21 cellular contexts compared by ENCODE assay signal in the genomic region with DNA sequence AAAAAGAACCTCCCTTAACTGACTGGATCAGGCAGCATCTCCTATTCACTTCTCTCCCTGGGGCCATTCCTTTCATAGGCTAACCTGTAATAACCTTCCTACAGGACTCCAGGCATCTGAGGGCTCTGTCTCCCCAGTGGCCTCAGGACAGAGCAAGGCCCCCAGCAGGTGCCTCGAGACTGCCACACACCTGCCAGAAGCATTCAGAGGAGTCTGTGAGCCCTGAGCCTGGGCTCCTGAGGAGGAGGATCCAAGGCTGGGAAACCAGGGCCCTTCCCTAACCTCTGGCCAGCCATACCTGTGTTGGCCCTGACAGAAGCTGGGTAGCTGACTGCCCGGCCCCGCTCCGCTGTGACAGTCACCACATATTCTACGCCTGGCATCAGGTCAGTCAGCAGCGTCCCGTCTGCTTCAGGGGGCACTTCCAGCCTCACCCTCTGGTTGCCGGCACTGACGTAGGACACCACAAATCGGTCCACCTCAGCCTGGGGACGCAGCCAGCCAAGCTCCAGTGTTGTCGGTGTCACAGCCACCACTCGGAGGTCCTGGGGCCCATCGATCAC. TPM values are rescaled to one million over a fixed set of nuclear protein-coding genes. Genes with fewer than 3 reads are reported as not detected.
A peak's percentile ranks its signal among the peaks of the same experiment; 100 is the strongest.
DNase-seq lines count a peak whose midpoint lies in the region; ATAC-seq and TF ChIP-seq lines count a peak whose summit lies in the region.
"Had no signal": no experiment of that assay in that cellular context is flagged by ENCODE, and none has a peak within 500 bp of the region (broad histone marks: within the 10 kb centered on the region; RNA-seq: fewer than 3 reads in every experiment).

No MANE protein-coding gene starts in this region.

- TF ChIP-seq POLR2A in ovary (IDR thresholded peaks at IDR 0.05): no peak

- ATAC-seq in Right ventricle myocardium superior (ENCODE audit: poor library complexity): no peak
- no peak for ATAC-seq in upper lobe of right lung
- ATAC-seq: stimulated activated naive CD8-positive, alpha-beta T cell treated with anti-CD3 and anti-CD28 coated beads, Interleukin-15, Interleukin-2, amounts not matched to agents 100 U/mL and 50 U/mL, for 24 hours had no signal

- peaks cover 47% of the 10 kb centered on the region for H3K4me1 ChIP-seq in left ventricle myocardium inferior
- H3K4me1 ChIP-seq in iPS-20b (ENCODE audit: insufficient read depth, low read length): peaks cover 4% of the 10 kb centered on the region; the same call in 1 of the 2 replicates
- peaks cover 28% of the 10 kb centered on the region for H3K4me1 ChIP-seq in ovary (ENCODE audit: insufficient read depth)
- H3K4me1 ChIP-seq in upper lobe of right lung: peaks cover 35% of the 10 kb centered on the region

- H3K36me3 ChIP-seq in left ventricle myocardium inferior (peaks cover 30% of the 10 kb centered on the region), iPS-20b (ENCODE audit: insufficient read depth, low read depth, low read length) (no peaks in the 10 kb centered on the region), ovary (no peaks in the 10 kb centered on the region), upper lobe of right lung (peaks cover 26% of the 10 kb centered on the region)
- H3K36me3 ChIP-seq: BLaER1 treated with 17β-estradiol and CSF1 and Interleukin-3, amounts not matched to agents 10 nM and 100 nM; right lobe of liver had no signal

- H3K27ac ChIP-seq in left ventricle myocardium inferior (replicated peaks) (peak overlapping the region; percentile 80), iPS-20b (ENCODE audit: low read length) (no peak overlapping the region), ovary (peak overlapping the region; percentile 35 to 87), upper lobe of right lung (peak overlapping the region; percentile 55)
- H3K27ac ChIP-seq: BLaER1 treated with 17β-estradiol and CSF1 and Interleukin-3, amounts not matched to agents 10 nM and 100 nM; right lobe of liver had no signal

- TF ChIP-seq EP300 in ovary (IDR thresholded peaks at IDR 0.05): no peak

- H3K4me3 ChIP-seq in left ventricle myocardium inferior: no peak overlapping the region
- H3K4me3 ChIP-seq in iPS-20b (ENCODE audit: low read length): peak overlapping the region; percentile 49; the same call in 1 of the 2 replicates
- no peak overlapping the region for H3K4me3 ChIP-seq in ovary
- no peak overlapping the region for H3K4me3 ChIP-seq in upper lobe of right lung
- H3K4me3 ChIP-seq: BLaER1 treated with 17β-estradiol and CSF1 and Interleukin-3, amounts not matched to agents 10 nM and 100 nM; right lobe of liver had no signal

- H3K9me3 ChIP-seq in left ventricle myocardium inferior (replicated peaks) (no peaks in the 10 kb centered on the region), iPS-20b (ENCODE audit: insufficient read depth, low read depth, low read length) (no peaks in the 10 kb centered on the region), ovary (no peaks in the 10 kb centered on the region), upper lobe of right lung (no peaks in the 10 kb centered on the region)
- H3K9me3 ChIP-seq: BLaER1 treated with 17β-estradiol and CSF1 and Interleukin-3, amounts not matched to agents 10 nM and 100 nM; right lobe of liver had no signal

- TF ChIP-seq CTCF in left ventricle myocardium inferior (IDR thresholded peaks at IDR 0.05; ENCODE audit: borderline replicate concordance): no peak
- TF ChIP-seq CTCF in ovary (IDR thresholded peaks at IDR 0.05): no peak
- TF ChIP-seq CTCF in upper lobe of right lung (IDR thresholded peaks at IDR 0.05): no peak

- intact Hi-C loops in left ventricle myocardium inferior (cut with micrococcal nuclease): no loop called here
- intact Hi-C loops in Right ventricle myocardium superior (cut with DNase I): no loop called here
- intact Hi-C loops in ovary (cut with DNase I): loop anchor here in 1 of 4 donors (10.0 kb wide), 1 partner anchor 66 kb away; the partner anchor contains the start of genes PPT2 and PRRT1
- intact Hi-C loops in upper lobe of right lung (cut with DNase I): no loop called here

- peaks cover 21% of the 10 kb centered on the region for H3K27me3 ChIP-seq in left ventricle myocardium inferior (ENCODE audit: low read depth)
- peaks cover 17% of the 10 kb centered on the region for H3K27me3 ChIP-seq in iPS-20b (ENCODE audit: insufficient read depth, low read length)
- H3K27me3 ChIP-seq in ovary: no peaks in the 10 kb centered on the region
- no peaks in the 10 kb centered on the region for H3K27me3 ChIP-seq in upper lobe of right lung
- H3K27me3 ChIP-seq: right lobe of liver had no signal

- WGBS in ovary, 3 donors: 91 to 94% (median 94%) methylated on average over 14 of the region's 14 CpGs

- no peak overlapping the region for H3K9ac ChIP-seq in iPS-20b (ENCODE audit: low read depth, low read length)
- H3K9ac ChIP-seq: BLaER1 treated with 17β-estradiol and CSF1 and Interleukin-3, amounts not matched to agents 10 nM and 100 nM had no signal

- DNase-seq in left ventricle myocardium inferior (no peak), Right ventricle myocardium superior (no peak), ovary (peak in 1 of 5 donors; percentile 45), upper lobe of right lung (no peak), OCI-M1 (lab: John Stamatoyannopoulos, UW) (no peak), NOMO-1 treated with dmso at 0.1 percent for 144 hours (lab: John Stamatoyannopoulos, UW; ENCODE audit: unreplicated experiment) (no peak)
- DNase-seq in activated CD8-positive, alpha-beta memory T cell treated with anti-CD3 and anti-CD28 coated beads for 24 hours: no peak
- DNase-seq: activated CD4-positive, alpha-beta memory T cell treated with anti-CD3 and anti-CD28 coated beads, Interleukin-2, amount 10 ng/mL, durations not matched to agents 7 days and 5 days; activated CD4-positive, CD25-positive, alpha-beta regulatory T cell; activated naive CD4-positive, alpha-beta T cell treated with anti-CD3 and anti-CD28 coated beads, Interleukin-2, amount 10 ng/mL, durations not matched to agents 7 days and 5 days; activated T-cell treated with anti-CD3 and anti-CD28 coated beads, Interleukin-2, amount 50 U/mL, for 4 hours; kidney; midbrain; NCI-H1694; NCI-H82; nucleus accumbens; stimulated activated naive CD8-positive, alpha-beta T cell treated with anti-CD3 and anti-CD28 coated beads, Interleukin-15, Interleukin-2, amounts not matched to agents 100 U/mL and 50 U/mL, for 24 hours had no signal

RNA-seq across cellular contexts. Expression of gene TNXB, which starts 20.6 kb away (rescaled TPM):
- total RNA-seq in left ventricle myocardium inferior (73.0 TPM), Right ventricle myocardium superior (65.8 TPM), ovary (100 to 1,000 TPM in 6 of 7 donors, 10 to 100 TPM in 1; 58.5 to 334 (median 205) TPM), upper lobe of right lung (162 TPM)
- polyA plus RNA-seq in ovary: 100 to 1,000 TPM in 1 of 2 donors, 10 to 100 TPM in 1; 13.3 to 114 TPM

RNA-seq across cellular contexts. Expression of gene ATF6B, which starts 39.5 kb away (rescaled TPM):
- 29.1 TPM for total RNA-seq in left ventricle myocardium inferior
- total RNA-seq in Right ventricle myocardium superior: 21.5 TPM
- total RNA-seq in ovary: 100 to 1,000 TPM in 1 of 7 donors, 10 to 100 TPM in 6; 27.8 to 100 (median 84.5) TPM
- polyA plus RNA-seq in ovary: 10 to 100 TPM; 37.9 to 70.3 TPM
- total RNA-seq in upper lobe of right lung: 78.1 TPM

RNA-seq across cellular contexts. Expression of gene FKBPL, which starts 41.5 kb away (rescaled TPM):
- total RNA-seq in left ventricle myocardium inferior: 2.7 TPM
- total RNA-seq in Right ventricle myocardium superior: 2.5 TPM
- total RNA-seq in ovary: 1 to 10 TPM; 1.7 to 4.6 (median 4.1) TPM
- 1 to 10 TPM; 4.2 to 5.5 TPM for polyA plus RNA-seq in ovary
- total RNA-seq in upper lobe of right lung: 4.3 TPM

RNA-seq across cellular contexts. Expression of gene CYP21A2, which starts 50.4 kb away (rescaled TPM):
- total RNA-seq in left ventricle myocardium inferior: 0.41 TPM
- not detected for total RNA-seq in Right ventricle myocardium superior
- total RNA-seq in ovary: 10 to 100 TPM in 1 of 7 donors, 1 to 10 TPM in 6; 2.4 to 21.7 (median 8.8) TPM
- polyA plus RNA-seq in ovary: 1 to 10 TPM; 1.9 to 4.8 TPM
- total RNA-seq in upper lobe of right lung: 0.61 TPM
- polyA plus RNA-seq: IgD-negative memory B cell had no signal
